Comparison of ENCODE assay signal across 12 cellular contexts in the genomic region with DNA sequence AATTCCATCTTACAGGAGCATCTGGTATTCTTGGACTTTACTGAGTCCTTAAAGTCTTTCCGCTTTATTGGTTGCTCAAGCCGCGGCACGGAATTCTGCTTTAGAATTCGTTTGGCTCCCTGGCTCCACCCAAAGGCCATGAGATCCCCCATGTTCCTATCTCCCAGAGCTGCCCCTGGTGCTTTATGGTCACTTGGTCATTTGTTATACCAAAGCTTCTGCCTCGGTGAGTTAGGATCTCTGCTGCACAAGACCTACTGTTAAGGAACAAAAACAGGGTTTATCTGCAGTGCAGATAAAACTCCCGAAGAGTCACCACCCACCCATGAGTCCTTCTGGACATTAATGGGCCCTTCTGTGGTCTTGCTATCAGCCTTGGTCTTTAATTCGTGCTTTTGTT.
A peak's percentile ranks its signal among the peaks of the same experiment; 100 is the strongest.
DNase-seq lines count a peak whose midpoint lies in the region; ATAC-seq, FAIRE-seq and TF ChIP-seq lines count a peak whose summit lies in the region.
"Had no signal": no experiment of that assay in that cellular context is flagged by ENCODE, and none has a peak within 500 bp of the region (broad histone marks: within the 10 kb centered on the region; RNA-seq: fewer than 3 reads in every experiment).

No MANE protein-coding gene starts in this region.

- peaks cover 2% of the 10 kb centered on the region for H3K9me3 Mint-ChIP-seq in activated naive CD4-positive, alpha-beta T cell treated with anti-CD3 and anti-CD28 coated beads, Interleukin-2, amount 10 ng/mL, durations not matched to agents 7 days and 5 days
- no peaks in the 10 kb centered on the region for H3K9me3 Mint-ChIP-seq in activated naive CD4-positive, alpha-beta T cell treated with anti-CD3 and anti-CD28 coated beads, Interleukin-2, amount 50 U/mL, for 72 hours
- H3K9me3 Mint-ChIP-seq in activated T-helper 17 cell treated with anti-CD3 and anti-CD28 coated beads, Interleukin-2, amount 50 U/mL, for 72 hours: no peaks in the 10 kb centered on the region
- peaks cover 3% of the 10 kb centered on the region for H3K9me3 Mint-ChIP-seq in stimulated activated memory B cell treated with anti-CD40 and anti-IgM and Interleukin-4, amounts not matched to agents 10 μg/mL and 1 μg/mL and 100 μg/mL, for 72 hours

- peak overlapping the region; percentile 93 for H3K27ac Mint-ChIP-seq in activated naive CD4-positive, alpha-beta T cell treated with anti-CD3 and anti-CD28 coated beads, Interleukin-2, amount 10 ng/mL, durations not matched to agents 7 days and 5 days
- no peak overlapping the region for H3K27ac Mint-ChIP-seq in activated naive CD4-positive, alpha-beta T cell treated with anti-CD3 and anti-CD28 coated beads, Interleukin-2, amount 50 U/mL, for 72 hours
- no peak overlapping the region for H3K27ac Mint-ChIP-seq in activated T-helper 17 cell treated with anti-CD3 and anti-CD28 coated beads, Interleukin-2, amount 50 U/mL, for 72 hours
- H3K27ac Mint-ChIP-seq in stimulated activated memory B cell treated with anti-CD40 and anti-IgM and Interleukin-4, amounts not matched to agents 10 μg/mL and 1 μg/mL and 100 μg/mL, for 72 hours: peak overlapping the region; percentile 77

- intact Hi-C loops in left colon (cut with DNase I, micrococcal nuclease): no loop called here

- H3K36me3 Mint-ChIP-seq in activated naive CD4-positive, alpha-beta T cell treated with anti-CD3 and anti-CD28 coated beads, Interleukin-2, amount 10 ng/mL, durations not matched to agents 7 days and 5 days: peaks cover 8% of the 10 kb centered on the region
- peaks cover 10 to 26% of the 10 kb centered on the region in 2 donors for H3K36me3 Mint-ChIP-seq in activated naive CD4-positive, alpha-beta T cell treated with anti-CD3 and anti-CD28 coated beads, Interleukin-2, amount 50 U/mL, for 72 hours
- H3K36me3 Mint-ChIP-seq in activated T-helper 17 cell treated with anti-CD3 and anti-CD28 coated beads, Interleukin-2, amount 50 U/mL, for 72 hours (ENCODE audit: low read depth): no peaks in the 10 kb centered on the region
- no peaks in the 10 kb centered on the region for H3K36me3 Mint-ChIP-seq in stimulated activated memory B cell treated with anti-CD40 and anti-IgM and Interleukin-4, amounts not matched to agents 10 μg/mL and 1 μg/mL and 100 μg/mL, for 72 hours

- peaks cover 63% of the 10 kb centered on the region for H3K4me1 Mint-ChIP-seq in activated naive CD4-positive, alpha-beta T cell treated with anti-CD3 and anti-CD28 coated beads, Interleukin-2, amount 10 ng/mL, durations not matched to agents 7 days and 5 days
- H3K4me1 Mint-ChIP-seq in activated T-helper 17 cell treated with anti-CD3 and anti-CD28 coated beads, Interleukin-2, amount 50 U/mL, for 72 hours: peaks cover 17% of the 10 kb centered on the region
- peaks cover 70% of the 10 kb centered on the region for H3K4me1 Mint-ChIP-seq in stimulated activated memory B cell treated with anti-CD40 and anti-IgM and Interleukin-4, amounts not matched to agents 10 μg/mL and 1 μg/mL and 100 μg/mL, for 72 hours

- no peak for DNase-seq in activated naive CD4-positive, alpha-beta T cell treated with anti-CD3 and anti-CD28 coated beads, Interleukin-2, amount 10 ng/mL, durations not matched to agents 7 days and 5 days
- DNase-seq in activated naive CD4-positive, alpha-beta T cell treated with anti-CD3 and anti-CD28 coated beads, Interleukin-2, amount 50 U/mL, for 72 hours (ENCODE audit: low spot score in 2 of 2): no peak
- no peak for DNase-seq in GM12891 (ENCODE audit: insufficient read length, low spot score)
- no peak for DNase-seq in left colon
- DNase-seq in NCI-H2029 (lab: John Stamatoyannopoulos, UW): no peak
- DNase-seq: 8988T; CD4-positive, CD25-positive, alpha-beta regulatory T cell; DMS79 had no signal

- H3K4me3 Mint-ChIP-seq in activated naive CD4-positive, alpha-beta T cell treated with anti-CD3 and anti-CD28 coated beads, Interleukin-2, amount 10 ng/mL, durations not matched to agents 7 days and 5 days: no peak overlapping the region
- H3K4me3 Mint-ChIP-seq in activated T-helper 17 cell treated with anti-CD3 and anti-CD28 coated beads, Interleukin-2, amount 50 U/mL, for 72 hours: peak overlapping the region; percentile 23
- H3K4me3 Mint-ChIP-seq in stimulated activated memory B cell treated with anti-CD40 and anti-IgM and Interleukin-4, amounts not matched to agents 10 μg/mL and 1 μg/mL and 100 μg/mL, for 72 hours: no peak overlapping the region

- CTCF ChIA-PET in activated naive CD4-positive, alpha-beta T cell treated with anti-CD3 and anti-CD28 coated beads, Interleukin-2, amount 10 ng/mL, durations not matched to agents 7 days and 5 days (lab: Charles Lee): no interaction called here

- FAIRE-seq in GM12891 (lab: Jason Lieb, UNC): peak; percentile 16
- FAIRE-seq: GM12878, H1 had no signal

- no peak for ATAC-seq in activated naive CD4-positive, alpha-beta T cell treated with anti-CD3 and anti-CD28 coated beads, Interleukin-2, amount 50 U/mL, for 72 hours
- ATAC-seq in activated T-helper 17 cell treated with anti-CD3 and anti-CD28 coated beads, Interleukin-2, amount 50 U/mL, for 72 hours (replicated peaks): no peak
- ATAC-seq in stimulated activated memory B cell treated with anti-CD40 and anti-IgM and Interleukin-4, amounts not matched to agents 10 μg/mL and 1 μg/mL and 100 μg/mL, for 72 hours: no peak
- ATAC-seq in left colon: no peak

- TF ChIP-seq POLR2A in GM12891 (IDR thresholded peaks at IDR 0.05; ENCODE audit: low read depth, low read length): no peak

- peaks cover 44% of the 10 kb centered on the region for H3K27me3 Mint-ChIP-seq in activated naive CD4-positive, alpha-beta T cell treated with anti-CD3 and anti-CD28 coated beads, Interleukin-2, amount 10 ng/mL, durations not matched to agents 7 days and 5 days
- peaks cover 8% of the 10 kb centered on the region for H3K27me3 Mint-ChIP-seq in activated T-helper 17 cell treated with anti-CD3 and anti-CD28 coated beads, Interleukin-2, amount 50 U/mL, for 72 hours
- H3K27me3 Mint-ChIP-seq in stimulated activated memory B cell treated with anti-CD40 and anti-IgM and Interleukin-4, amounts not matched to agents 10 μg/mL and 1 μg/mL and 100 μg/mL, for 72 hours: no peaks in the 10 kb centered on the region

TF ChIP-seq in GM12891, 5 proteins besides CTCF, POLR2A, EP300 and RAD21:
- no peak for TF ChIP-seq POU2F2 (IDR thresholded peaks at IDR 0.05; ENCODE audit: low read depth, low read length)
- no peak for TF ChIP-seq SPI1 (IDR thresholded peaks at IDR 0.05; ENCODE audit: low read depth, low read length)
- TF ChIP-seq POLR2AphosphoS5 (IDR thresholded peaks at IDR 0.05; ENCODE audit: low read depth, low read length): no peak
- no peak for TF ChIP-seq TAF1 (IDR thresholded peaks at IDR 0.05; ENCODE audit: low read depth, low read length)
- no peak for TF ChIP-seq PAX5 (IDR thresholded peaks at IDR 0.05; ENCODE audit: insufficient read depth, low read length, severe bottlenecking)
TF ChIP-seq in GM12891: peak in this region for 0.

Comparison
In these comparisons a context has a peak if more than half of its experiments do, and no peak if none do; other contexts are left out.
1. H3K27ac Mint-ChIP-seq: peak in activated naive CD4-positive, alpha-beta T cell treated with anti-CD3 and anti-CD28 coated beads, Interleukin-2, amount 10 ng/mL, durations not matched to agents 7 days and 5 days (single experiment) and stimulated activated memory B cell treated with anti-CD40 and anti-IgM and Interleukin-4, amounts not matched to agents 10 μg/mL and 1 μg/mL and 100 μg/mL, for 72 hours (single experiment); none in activated naive CD4-positive, alpha-beta T cell treated with anti-CD3 and anti-CD28 coated beads, Interleukin-2, amount 50 U/mL, for 72 hours (0 of 2) and activated T-helper 17 cell treated with anti-CD3 and anti-CD28 coated beads, Interleukin-2, amount 50 U/mL, for 72 hours (single experiment).